11 cellular contexts compared by ENCODE assay signal in genomic region chr9:85212887-85213286, GRCh38.
DNase-seq lines count a peak whose midpoint lies in the region; ATAC-seq and TF ChIP-seq lines count a peak whose summit lies in the region.
"Had no signal": no experiment of that assay in that cellular context is flagged by ENCODE, and none has a peak within 500 bp of the region (broad histone marks: within the 10 kb centered on the region; RNA-seq: fewer than 3 reads in every experiment).

No MANE protein-coding gene starts in this region.

- no peak for TF ChIP-seq CTCF in GM20000 (IDR thresholded peaks at IDR 0.05; ENCODE audit: extremely low read depth, missing control alignments)

- H3K36me3 Mint-ChIP-seq in T-helper 2 cell treated with Interferon-gamma antibody and Interleukin-4, amounts not matched to agents 5 μg/mL and 100 μg/mL, for 36 hours (ENCODE audit: low read depth) = no peaks in the 10 kb centered on the region

- peaks cover 1% of the 10 kb centered on the region for H3K9me3 Mint-ChIP-seq in T-helper 2 cell treated with Interferon-gamma antibody and Interleukin-4, amounts not matched to agents 5 μg/mL and 100 μg/mL, for 36 hours

- no peak overlapping the region for H3K27ac Mint-ChIP-seq in T-helper 2 cell treated with Interferon-gamma antibody and Interleukin-4, amounts not matched to agents 5 μg/mL and 100 μg/mL, for 36 hours

- DNase-seq in ACHN (peak; percentile 34), GM20000 (ENCODE audit: low spot score) (peak; percentile 9), iris pigment epithelial cell (ENCODE audit: low read depth) (peak; percentile 46), posterior cingulate gyrus (no peak), AML-193 (lab: John Stamatoyannopoulos, UW) (no peak)
- DNase-seq in T-helper 2 cell treated with Interferon-gamma antibody and Interleukin-4, amounts not matched to agents 5 μg/mL and 100 μg/mL, for 36 hours (ENCODE audit: low spot score) = peak; percentile 18
- DNase-seq: dorsolateral prefrontal cortex, left cardiac atrium, NCI-H2171 had no signal

- in situ Hi-C loops in ACHN (cut with HindIII; ENCODE audit: low pct_ligation_motif_present, low pct_unique_long_range_greater_than_20kb, low sequenced_read_pairs) = no loop called here

- H3K27me3 Mint-ChIP-seq in T-helper 2 cell treated with Interferon-gamma antibody and Interleukin-4, amounts not matched to agents 5 μg/mL and 100 μg/mL, for 36 hours (ENCODE audit: low read depth) = peaks cover 4% of the 10 kb centered on the region

- no peak overlapping the region for H3K4me3 Mint-ChIP-seq in T-helper 2 cell treated with Interferon-gamma antibody and Interleukin-4, amounts not matched to agents 5 μg/mL and 100 μg/mL, for 36 hours

- ATAC-seq in HG03097 (IDR thresholded peaks at IDR 0.05; ENCODE audit: low FRiP score, unreplicated experiment) (no peak), GM18907 (IDR thresholded peaks at IDR 0.05; ENCODE audit: unreplicated experiment) (no peak)

- peaks cover 7% of the 10 kb centered on the region for H3K4me1 Mint-ChIP-seq in T-helper 2 cell treated with Interferon-gamma antibody and Interleukin-4, amounts not matched to agents 5 μg/mL and 100 μg/mL, for 36 hours (ENCODE audit: low read depth)

- intact Hi-C loops in posterior cingulate gyrus (cut with DNase I) = no loop called here

Comparison
In these comparisons a context has a peak if more than half of its experiments do, and no peak if none do; other contexts are left out.
1. DNase-seq: peak in ACHN (single experiment), GM20000 (single experiment), T-helper 2 cell treated with Interferon-gamma antibody and Interleukin-4, amounts not matched to agents 5 μg/mL and 100 μg/mL, for 36 hours (single experiment) and iris pigment epithelial cell (single experiment); none in posterior cingulate gyrus (0 of 10) and AML-193 (0 of 2).